Comparison of ENCODE assay signal across 8 cellular contexts in the genomic region with DNA sequence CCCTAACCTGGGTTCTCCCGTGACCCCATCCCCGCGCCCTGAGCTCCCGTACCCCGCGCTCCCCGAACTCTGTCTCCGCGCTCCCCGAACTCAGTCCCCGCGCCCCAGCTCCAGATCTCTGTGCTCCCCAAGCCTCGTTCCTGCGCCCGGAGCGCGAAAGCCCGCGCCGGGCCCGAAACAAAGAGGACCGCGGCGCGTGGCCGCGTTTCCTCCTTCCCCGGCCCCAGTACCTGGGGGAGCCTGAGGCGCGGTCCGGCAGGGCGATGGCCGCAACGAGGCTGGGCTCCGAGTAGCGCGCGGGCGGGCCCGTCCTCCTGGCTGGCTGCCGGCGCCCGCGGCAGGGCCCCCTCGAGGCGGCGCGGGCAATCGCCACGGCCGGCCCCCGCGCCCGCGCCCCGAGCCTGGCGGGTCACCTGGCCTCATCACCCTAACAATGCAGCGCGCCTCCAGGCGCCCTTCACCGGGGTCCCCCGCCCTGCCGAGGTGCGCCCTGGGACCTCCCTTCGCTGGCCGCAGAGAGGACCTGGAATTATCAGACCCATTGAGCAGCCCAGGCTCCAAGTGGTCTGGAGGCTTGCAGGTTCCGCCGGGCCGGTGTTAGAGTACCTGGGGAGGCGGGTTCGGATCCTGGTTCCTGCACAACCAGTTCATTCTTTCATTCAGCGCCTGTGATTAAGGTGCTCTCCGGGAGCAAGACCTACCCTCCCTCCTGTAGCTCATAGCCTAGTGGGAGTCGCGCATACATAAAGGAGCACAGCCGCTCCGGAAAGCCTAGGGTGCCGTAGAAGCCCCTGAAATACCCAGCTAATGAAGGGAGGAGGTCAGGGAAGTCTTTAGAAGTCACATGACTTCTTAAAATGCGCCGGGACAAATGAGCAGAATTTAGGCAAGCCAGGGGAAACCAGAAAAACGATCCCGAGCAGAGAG. TPM values are rescaled to one million over a fixed set of nuclear protein-coding genes. Genes with fewer than 3 reads are reported as not detected.
A peak's percentile ranks its signal among the peaks of the same experiment; 100 is the strongest.
DNase-seq lines count a peak whose midpoint lies in the region; ATAC-seq, FAIRE-seq and TF ChIP-seq lines count a peak whose summit lies in the region.

TNS3 (minus strand) TSS at position 291 of the 927 bp plus-strand sequence. CDS start 142,475 bp downstream, outside the sequence.

- no peak for TF ChIP-seq EP300 in H1 (IDR thresholded peaks at IDR 0.05; ENCODE audit: borderline replicate concordance in 1 of 2, low read depth in 2 of 2, low read length in 2 of 2)

- H3K9me3 ChIP-seq in H1 (ENCODE audit: insufficient read depth in 2 of 2, low read depth in 1 of 2, low read length in 1 of 2), result no peaks in the 10 kb centered on the region

- peak within 1 kb of the TSS; percentile 58 to 91 (median 68) for H3K4me3 ChIP-seq in H1 (ENCODE audit: extremely low read depth in 1 of 4, insufficient read depth in 2 of 4, low read depth in 3 of 4, low read length in 4 of 4)

- H3K4ac ChIP-seq in H1 (replicated peaks; ENCODE audit: insufficient read length, low read depth, low read length), result no peak within 1 kb of the TSS

- peak within 1 kb of the TSS; percentile 80 to 97 for H3K4me2 ChIP-seq in H1 (ENCODE audit: insufficient read depth in 1 of 2, low read depth in 2 of 2, low read length in 2 of 2)

- no peak within 1 kb of the TSS for H2BK120ac ChIP-seq in H1 (replicated peaks; ENCODE audit: low read depth, low read length)

- H3K4me3 Mint-ChIP-seq in memory B cell (peak within 1 kb of the TSS; percentile 96), type B pancreatic cell (peak within 1 kb of the TSS; percentile 96)

- H3K79me1 ChIP-seq in H1 (ENCODE audit: low read depth, low read length), result peaks cover 6% of the 10 kb centered on the region; the same call in 1 of the 2 replicates

- TF ChIP-seq RAD21 in H1 (IDR thresholded peaks at IDR 0.05 in 1 of 2, conservative IDR thresholded peaks at IDR 0.05 in 1 of 2; ENCODE audit: low read depth in 2 of 2, low read length in 2 of 2), result peak in 1 of 2 experiments; percentile 30; a peak in 2 of 4 replicates

- peaks cover 0 to 17% (median 13%) of the 10 kb centered on the region in 4 experiments; a peak in 6 of 7 replicates for H3K27me3 ChIP-seq in H1 (replicated peaks in 1 of 4; ENCODE audit: control insufficient read depth in 3 of 4, extremely low read depth in 1 of 4, insufficient read depth in 3 of 4, low read length in 3 of 4)

- no peak within 1 kb of the TSS for H2AK5ac ChIP-seq in H1 (ENCODE audit: low read depth, low read length)

- peak within 1 kb of the TSS; percentile 92 for H3K27ac Mint-ChIP-seq in memory B cell
- peak within 1 kb of the TSS; percentile 82 for H3K27ac Mint-ChIP-seq in type B pancreatic cell

- peak within 1 kb of the TSS; percentile 63 for H3K56ac ChIP-seq in H1 (replicated peaks; ENCODE audit: insufficient read length, low read depth, low read length)

- no peak within 1 kb of the TSS for H2BK5ac ChIP-seq in H1 (ENCODE audit: low read depth, low read length)

- H2AFZ ChIP-seq in H1 (ENCODE audit: low read length), result peak within 1 kb of the TSS; percentile 79

- no peak within 1 kb of the TSS for H3K27ac ChIP-seq in H1 (ENCODE audit: low read depth, low read length)

- peak; percentile 82 for DNase-seq in Daoy (ENCODE audit: low read depth)
- peak; percentile 40 for DNase-seq in NCI-H226
- peak in 1 of 2 experiments; percentile 78 for DNase-seq in H1 (ENCODE audit: low read depth in 1 of 2, low spot score in 2 of 2)
- peak; percentile 49 to 73 for DNase-seq in memory B cell (ENCODE audit: low spot score in 2 of 2)
- DNase-seq in type B pancreatic cell (ENCODE audit: extremely low spot score, unreplicated experiment), result peak; percentile 75

- H3K4me1 Mint-ChIP-seq in memory B cell (peaks cover 45% of the 10 kb centered on the region), type B pancreatic cell (ENCODE audit: unreplicated experiment) (peaks cover 55% of the 10 kb centered on the region)

- H4K5ac ChIP-seq in H1 (ENCODE audit: insufficient read length, low read depth, low read length), result peak within 1 kb of the TSS; percentile 63

- peaks cover 5 to 32% (median 13%) of the 10 kb centered on the region in 4 experiments for H3K4me1 ChIP-seq in H1 (replicated peaks in 1 of 4; ENCODE audit: control insufficient read depth in 3 of 4, insufficient read depth in 4 of 4, low read length in 3 of 4)

- H3K9me3 Mint-ChIP-seq in memory B cell, result no peaks in the 10 kb centered on the region
- H3K9me3 Mint-ChIP-seq in type B pancreatic cell, result peaks cover 10% of the 10 kb centered on the region

- H3K36me3 Mint-ChIP-seq in memory B cell (no peaks in the 10 kb centered on the region), type B pancreatic cell (peaks cover 3% of the 10 kb centered on the region)

- ATAC-seq in memory B cell (ENCODE audit: low read depth) (peak; percentile 87), HG02884 (IDR thresholded peaks at IDR 0.05; ENCODE audit: unreplicated experiment) (no peak), HG03378 (IDR thresholded peaks at IDR 0.05; ENCODE audit: unreplicated experiment) (no peak)
- ATAC-seq in activated CD4-positive, CD25-positive, alpha-beta regulatory T cell treated with anti-CD3 and anti-CD28 coated beads, Interleukin-2, amount 50 U/mL, for 24 hours, result no peak

- peak within 1 kb of the TSS; percentile 90 for H4K91ac ChIP-seq in H1 (replicated peaks; ENCODE audit: insufficient read length, low read length)

- peak within 1 kb of the TSS; percentile 93 for H4K8ac ChIP-seq in H1 (ENCODE audit: extremely low read depth, insufficient read depth, low read length)

- peak within 1 kb of the TSS; percentile 41 to 79 (median 66); a peak in 5 of 7 replicates for H3K9ac ChIP-seq in H1 (replicated peaks in 1 of 4; ENCODE audit: extremely low read depth in 1 of 4, low read depth in 3 of 4, low read length in 3 of 4)

- 12% methylated on average over 26 of the region's 82 CpGs; no CpG with 5 or more reads in 1 of the 2 experiments for WGBS in H1 (ENCODE audit: extremely low coverage in 1 of 2, insufficient coverage in 1 of 2, insufficient read length in 1 of 2, insufficient replicate concordance in 2 of 2, low coverage in 1 of 2, low lambda C conversion rate in 2 of 2, missing lambda C conversion rate in 1 of 2), 2 experiments

- no peak for FAIRE-seq in H1 (lab: Jason Lieb, UNC)

- 0 out of 2 replicates have a peak within 1 kb of the TSS, but pooled peaks have one; percentile 31 for H2BK15ac ChIP-seq in H1 (ENCODE audit: low read length)

- H3K36me3 ChIP-seq in H1 (ENCODE audit: control insufficient read depth in 2 of 4, insufficient read depth in 4 of 4, low read length in 3 of 4), result no peaks in the 10 kb centered on the region

- TF ChIP-seq POLR2A in H1 (IDR thresholded peaks at IDR 0.05; ENCODE audit: control extremely low read depth in 1 of 2, low read depth in 2 of 2, low read length in 2 of 2), result no peak; a peak in 1 of 3 replicates

- no peak within 1 kb of the TSS for H3K23ac ChIP-seq in H1 (ENCODE audit: insufficient read length)

- H3K18ac ChIP-seq in H1 (ENCODE audit: extremely low read depth, low read length), result peak within 1 kb of the TSS; percentile 62

- TF ChIP-seq CTCF in H1 (IDR thresholded peaks at IDR 0.05; ENCODE audit: control extremely low read depth in 1 of 3, insufficient read depth in 1 of 3, low read depth in 1 of 3, low read length in 3 of 3) (peak in 2 of 3 experiments; percentile 25 to 30; a peak in 2 of 4 replicates), type B pancreatic cell (conservative IDR thresholded peaks at IDR 0.05) (peak; percentile 56)

- H3K27me3 Mint-ChIP-seq in memory B cell (peaks cover 1% of the 10 kb centered on the region), type B pancreatic cell (peaks cover 13% of the 10 kb centered on the region)

- H2BK20ac ChIP-seq in H1 (ENCODE audit: low read length), result 0 out of 2 replicates have a peak within 1 kb of the TSS, but pooled peaks have one; percentile 2

- POLR2A ChIA-PET in H1 (lab: Charles Lee; ENCODE audit: partially characterized antibody), result interaction anchor here (0.7 to 2.1 kb wide), 8 partner anchors 9 to 126 kb away, joined by 3 to 9 read pairs (median 4); no protein-coding TSS in a partner anchor

- peaks cover 9 to 21% of the 10 kb centered on the region in 2 experiments for H3K79me2 ChIP-seq in H1 (ENCODE audit: control insufficient read depth in 1 of 2, insufficient read depth in 2 of 2, low read length in 2 of 2)

- H3K14ac ChIP-seq in H1 (ENCODE audit: insufficient read length), result peak within 1 kb of the TSS; percentile 88

- H2BK12ac ChIP-seq in H1 (ENCODE audit: low read depth, low read length), result peak within 1 kb of the TSS; percentile 22; the same call in 1 of the 2 replicates

- CTCF ChIA-PET in H1 (lab: Charles Lee; ENCODE audit: partially characterized antibody), result interaction anchor here (0.6 to 2.0 kb wide), 12 partner anchors 10 to 316 kb away, joined by 3 to 7 read pairs (median 4); no protein-coding TSS in a partner anchor

- peaks cover 0 to 2% of the 10 kb centered on the region in 2 experiments for H4K20me1 ChIP-seq in H1 (replicated peaks in 1 of 2; ENCODE audit: control insufficient read depth in 1 of 2, insufficient read depth in 2 of 2, low read length in 2 of 2)

- H3K23me2 ChIP-seq in H1 (ENCODE audit: low read depth, low read length), result peaks cover 3% of the 10 kb centered on the region; the same call in 1 of the 2 replicates

TF ChIP-seq in H1, 55 proteins besides CTCF, POLR2A, EP300 and RAD21 (continues in another document):
- TF ChIP-seq USF2 (IDR thresholded peaks at IDR 0.05; ENCODE audit: low read length) (no peak; the same call in 1 of the 2 replicates), MAFK (IDR thresholded peaks at IDR 0.05; ENCODE audit: low read depth, low read length) (no peak), EGR1 (IDR thresholded peaks at IDR 0.05; ENCODE audit: borderline replicate concordance, low read depth, low read length) (no peak), ASH2L (IDR thresholded peaks at IDR 0.05; ENCODE audit: low read length) (no peak)

RNA-seq across cellular contexts. Expression of gene TNS3, which starts in this region (rescaled TPM):
- total RNA-seq in Daoy (2014; rRNA removed; shearing (Covaris generic)), result 58.3 and 58.4 TPM in 2 replicates
- total RNA-seq in H1 (2021; fragmentation: NEBNext Ultra II Directional; extraction: Animal tissue kit (Norgen Biotek cat#: 25700)), result 24.2 TPM in 2 replicates
- polyA plus RNA-seq in H1 (2011; rRNA removed), result 11.9 and 14.7 TPM in 2 replicates
- 11.5 TPM for polyA plus RNA-seq in H1 (2011; cell fraction: cytosol; rRNA removed)
- polyA plus RNA-seq in H1 (2011; cell fraction: nucleus; rRNA removed), result 24.3 TPM
- 12.6 to 15.2 TPM (median 13.6 TPM) in 4 replicates for polyA plus RNA-seq in H1 (2012, experiment 1 of 2)
- polyA plus RNA-seq in H1 (2012, experiment 2 of 2), result 7.5 TPM
- 6.6 TPM for polyA plus RNA-seq in H1 (2013, experiment 1 of 2)
- 6.0 TPM for polyA plus RNA-seq in H1 (2013, experiment 2 of 2)
- polyA minus RNA-seq in H1 (2011; rRNA and poly(A)+ RNA removed), result 54.4 and 72.3 TPM in 2 replicates
- 17.2 TPM for polyA minus RNA-seq in H1 (2011; cell fraction: cytosol; rRNA and poly(A)+ RNA removed)
- polyA minus RNA-seq in H1 (2011; cell fraction: nucleus; rRNA and poly(A)+ RNA removed), result 43.9 TPM
- total RNA-seq in type B pancreatic cell (ENCODE audit: low replicate concordance), result 48.8 and 138 TPM in 2 replicates
